In the genomic region with DNA sequence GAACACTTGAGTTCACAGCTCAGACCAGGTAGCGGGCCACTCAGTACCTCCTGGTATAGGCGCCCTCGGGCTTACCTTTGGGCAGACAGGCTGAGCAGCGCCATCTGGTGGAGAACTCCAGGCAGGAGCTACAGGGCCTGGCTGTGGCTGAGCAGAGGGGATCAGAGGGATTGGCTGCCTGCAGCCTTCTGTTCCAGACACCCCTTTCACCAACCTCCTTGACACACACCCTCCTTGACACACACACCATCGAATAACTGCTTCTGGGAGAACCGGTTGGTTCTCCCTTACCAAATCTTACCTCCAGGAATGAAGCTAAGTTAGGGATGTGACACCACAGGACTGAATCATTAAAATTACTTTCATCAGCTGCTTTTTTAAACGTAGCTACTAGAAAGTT, we compare ENCODE assay signal across 8 cellular contexts. TPM values are rescaled to one million over a fixed set of nuclear protein-coding genes. Genes with fewer than 3 reads are reported as not detected.
DNase-seq lines count a peak whose midpoint lies in the region; ATAC-seq and TF ChIP-seq lines count a peak whose summit lies in the region.

No MANE protein-coding gene starts in this region.

- DNase-seq in Daoy (ENCODE audit: low read depth) (peak; percentile 80), IMR-90 (peak; percentile 64), OCI-M1 (lab: John Stamatoyannopoulos, UW) (peak; percentile 83), activated T-cell treated with anti-CD3 and anti-CD28 coated beads for 24 hours (ENCODE audit: low read depth) (peak; percentile 81), epithelial cell of proximal tubule (ENCODE audit: low read depth) (no peak), myocyte (ENCODE audit: low read depth) (peak; percentile 66)
- DNase-seq in stimulated activated CD8-positive, alpha-beta memory T cell treated with anti-CD3 and anti-CD28 coated beads, Interleukin-7, amount 100 ng/mL, for 4 hours (ENCODE audit: low read depth in 2 of 2), result peak; percentile 70 to 76

- no peak overlapping the region for H2BK15ac ChIP-seq in IMR-90 (ENCODE audit: low read depth, low read length)

- POLR2A ChIA-PET in IMR-90 (lab: Charles Lee; ENCODE audit: unreplicated experiment), result interaction anchor here (0.5 to 0.7 kb wide), 2 partner anchors 29 to 454 kb away, joined by 6 to 7 read pairs; no protein-coding TSS in a partner anchor

- 0 out of 2 replicates have a peak, but pooled peaks cover under 1% of the 10 kb centered on the region for H3K9me3 ChIP-seq in IMR-90 (ENCODE audit: control insufficient read depth, insufficient read depth, low read length)

- H3K4ac ChIP-seq in IMR-90 (ENCODE audit: low read depth, low read length), result no peak overlapping the region

- H3K27me3 ChIP-seq in IMR-90 (ENCODE audit: control insufficient read depth, insufficient read depth, low read length), result peaks cover 64% of the 10 kb centered on the region

- no peak overlapping the region for H2BK20ac ChIP-seq in IMR-90 (ENCODE audit: low read depth, low read length)

- 17% methylated on average over 3 of the region's 7 CpGs; no CpG with 5 or more reads in 1 of the 2 experiments for WGBS in IMR-90 (ENCODE audit: extremely low coverage in 2 of 2, insufficient read length in 1 of 2), 2 experiments

- no peaks in the 10 kb centered on the region for H3K36me3 ChIP-seq in IMR-90 (ENCODE audit: control insufficient read depth, insufficient read depth, low read length)

- H3K4me2 ChIP-seq in IMR-90 (ENCODE audit: low read depth, low read length), result no peak overlapping the region

- ATAC-seq in IMR-90 (ENCODE audit: low read depth), result peak; percentile 97
- ATAC-seq in HG02840 (IDR thresholded peaks at IDR 0.05; ENCODE audit: low FRiP score, unreplicated experiment), result no peak

- H3K18ac ChIP-seq in IMR-90 (ENCODE audit: low read depth, low read length), result no peak overlapping the region

- H2BK5ac ChIP-seq in IMR-90 (ENCODE audit: low read depth, low read length, poor library complexity, severe bottlenecking), result no peak overlapping the region

- TF ChIP-seq POLR2A in IMR-90 (IDR thresholded peaks at IDR 0.05; ENCODE audit: low read depth, low read length), result no peak

- peak; percentile 71 for TF ChIP-seq RAD21 in IMR-90 (IDR thresholded peaks at IDR 0.05; ENCODE audit: low read length)

- no peak overlapping the region for H2BK120ac ChIP-seq in IMR-90 (ENCODE audit: low read depth, low read length)

- intact Hi-C loops in IMR-90 (cut with micrococcal nuclease), result loop anchor here (1.0 to 2.0 kb wide), 2 partner anchors 142 to 312 kb away; no protein-coding TSS in a partner anchor

- no peak overlapping the region for H2AK5ac ChIP-seq in IMR-90 (ENCODE audit: low read depth, low read length)

- no peak overlapping the region for H3K23ac ChIP-seq in IMR-90 (ENCODE audit: low read depth, low read length)

- H4K5ac ChIP-seq in IMR-90 (ENCODE audit: low read depth, low read length), result no peak overlapping the region

- peak; percentile 78 for TF ChIP-seq CTCF in IMR-90 (conservative IDR thresholded peaks at IDR 0.05; ENCODE audit: low read depth, low read length)
- TF ChIP-seq CTCF in epithelial cell of proximal tubule (conservative IDR thresholded peaks at IDR 0.05; ENCODE audit: low read depth, low read length), result peak; percentile 88

- CTCF ChIA-PET in IMR-90 (lab: Yijun Ruan, JAX), result interaction anchor here (0.5 to 2.2 kb wide), 10 partner anchors 8 to 397 kb away, joined by 3 to 20 read pairs (median 4); partner anchors contain the start of gene DHDDS

- H2AFZ ChIP-seq in IMR-90 (replicated peaks; ENCODE audit: low read length, poor library complexity), result no peak overlapping the region

- no peaks in the 10 kb centered on the region for H3K4me1 ChIP-seq in IMR-90 (ENCODE audit: control insufficient read depth, insufficient read depth, low read length)

- H2AK9ac ChIP-seq in IMR-90 (replicated peaks; ENCODE audit: low read depth, low read length, poor library complexity), result no peak overlapping the region

- H4K91ac ChIP-seq in IMR-90 (ENCODE audit: insufficient read depth, low read depth, low read length), result no peak overlapping the region

- no peak overlapping the region for H3K27ac ChIP-seq in IMR-90 (ENCODE audit: insufficient read depth, low read length)

- no peaks in the 10 kb centered on the region for H3K79me1 ChIP-seq in IMR-90 (ENCODE audit: low read depth in 1 of 2, low read length in 2 of 2)

- 0 out of 2 replicates have a peak, but pooled peaks cover 2% of the 10 kb centered on the region for H3K9me1 ChIP-seq in IMR-90 (ENCODE audit: insufficient read depth, low read length)

- H4K20me1 ChIP-seq in IMR-90 (ENCODE audit: insufficient read depth, low read length), result no peaks in the 10 kb centered on the region; the same call in 1 of the 2 replicates

- dilution Hi-C loops in IMR-90 (cut with HindIII; ENCODE audit: low sequenced_read_pairs, unreplicated experiment), result no loop called here

- H3K9ac ChIP-seq in IMR-90 (ENCODE audit: low read depth, low read length), result no peak overlapping the region

- no peak overlapping the region for H3K14ac ChIP-seq in IMR-90 (replicated peaks; ENCODE audit: low read depth, low read length)

- no TSS peak for BruUV-seq in IMR-90 (replicated peaks; lab: Mats Ljungman, UMichigan)

- H4K8ac ChIP-seq in IMR-90 (ENCODE audit: low read depth in 2 of 2, low read length in 2 of 2), result no peak overlapping the region

- H3K4me3 ChIP-seq in IMR-90 (ENCODE audit: insufficient read depth, low read depth, low read length) (no peak overlapping the region), epithelial cell of proximal tubule (ENCODE audit: low read depth, low read length) (no peak overlapping the region)

- H3K56ac ChIP-seq in IMR-90 (ENCODE audit: extremely low read depth, insufficient read depth, low read length), result no peak overlapping the region

- in situ Hi-C loops in IMR-90 (cut with MboI; ENCODE audit: low sequenced_read_pairs), result no loop called here

TF ChIP-seq in IMR-90, 13 proteins besides CTCF, POLR2A, EP300 and RAD21:
- TF ChIP-seq, protein P1, sequence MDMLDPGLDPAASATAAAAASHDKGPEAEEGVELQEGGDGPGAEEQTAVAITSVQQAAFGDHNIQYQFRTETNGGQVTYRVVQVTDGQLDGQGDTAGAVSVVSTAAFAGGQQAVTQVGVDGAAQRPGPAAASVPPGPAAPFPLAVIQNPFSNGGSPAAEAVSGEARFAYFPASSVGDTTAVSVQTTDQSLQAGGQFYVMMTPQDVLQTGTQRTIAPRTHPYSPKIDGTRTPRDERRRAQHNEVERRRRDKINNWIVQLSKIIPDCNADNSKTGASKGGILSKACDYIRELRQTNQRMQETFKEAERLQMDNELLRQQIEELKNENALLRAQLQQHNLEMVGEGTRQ (IDR thresholded peaks at IDR 0.05; ENCODE audit: low read depth, low read length), result no peak
- TF ChIP-seq SMC3 (IDR thresholded peaks at IDR 0.05; ENCODE audit: low read depth, low read length), result peak; percentile 77
- TF ChIP-seq RFX5 (IDR thresholded peaks at IDR 0.05; ENCODE audit: low read depth, low read length), result no peak
- no peak for TF ChIP-seq MAFK (IDR thresholded peaks at IDR 0.05; ENCODE audit: low read depth, low read length)
- TF ChIP-seq FOS (IDR thresholded peaks at IDR 0.05; ENCODE audit: low read depth, low read length), result no peak
- no peak for TF ChIP-seq MAZ (IDR thresholded peaks at IDR 0.05; ENCODE audit: borderline replicate concordance, low read depth, low read length)
- TF ChIP-seq BHLHE40 (IDR thresholded peaks at IDR 0.05; ENCODE audit: low read depth, low read length), result no peak
- TF ChIP-seq CEBPB (IDR thresholded peaks at IDR 0.05; ENCODE audit: low read depth, low read length), result no peak
- no peak for TF ChIP-seq ELK1 (IDR thresholded peaks at IDR 0.05; ENCODE audit: borderline replicate concordance, low read depth, low read length)

RNA-seq across cellular contexts. Expression of gene LIN28A, which starts 6.5 kb away (rescaled TPM):
- total RNA-seq in Daoy (2014; rRNA removed; shearing (Covaris generic)), result 0.86 TPM in 1 of 2 replicates, not detected in the other
- total RNA-seq in IMR-90 (2012; rRNA removed) (not detected in 2 replicates), epithelial cell of proximal tubule (not detected in 2 replicates), myocyte (not detected in 2 replicates)
- not detected in 2 replicates for polyA plus RNA-seq in IMR-90 (2012; rRNA removed)
- not detected in 2 replicates for polyA plus RNA-seq in IMR-90 (2012; cell fraction: cytosol; rRNA removed)
- not detected in 2 replicates for polyA plus RNA-seq in IMR-90 (2012; cell fraction: nucleus; rRNA removed; ENCODE audit: low replicate concordance)
- polyA plus RNA-seq in myocyte (2012), result not detected

RNA-seq across cellular contexts. Expression of gene DHDDS, which starts 15.0 kb away (rescaled TPM):
- 44.9 and 55.4 TPM in 2 replicates for total RNA-seq in Daoy (2014; rRNA removed; shearing (Covaris generic))
- total RNA-seq in IMR-90 (2012; rRNA removed) (66.7 and 67.7 TPM in 2 replicates), epithelial cell of proximal tubule (28.4 and 47.9 TPM in 2 replicates), myocyte (51.6 and 55.3 TPM in 2 replicates)
- 42.8 and 49.3 TPM in 2 replicates for polyA plus RNA-seq in IMR-90 (2012; rRNA removed)
- 25.0 and 31.1 TPM in 2 replicates for polyA plus RNA-seq in IMR-90 (2012; cell fraction: cytosol; rRNA removed)
- polyA plus RNA-seq in IMR-90 (2012; cell fraction: nucleus; rRNA removed; ENCODE audit: low replicate concordance), result 78.8 and 115 TPM in 2 replicates
- 53.4 TPM for polyA plus RNA-seq in myocyte (2012)

RNA-seq across cellular contexts. Expression of gene ZNF683, which starts 44.6 kb away (rescaled TPM):
- total RNA-seq in Daoy (2014; rRNA removed; shearing (Covaris generic)), result not detected in 2 replicates
- total RNA-seq in IMR-90 (2012; rRNA removed) (not detected in 2 replicates), epithelial cell of proximal tubule (not detected in 2 replicates), myocyte (not detected in 2 replicates)
- not detected in 2 replicates for polyA plus RNA-seq in IMR-90 (2012; rRNA removed)
- not detected in 2 replicates for polyA plus RNA-seq in IMR-90 (2012; cell fraction: cytosol; rRNA removed)
- polyA plus RNA-seq in IMR-90 (2012; cell fraction: nucleus; rRNA removed; ENCODE audit: low replicate concordance), result not detected in 2 replicates
- not detected for polyA plus RNA-seq in myocyte (2012)

RNA-seq across cellular contexts. Expression of gene HMGN2, which starts 55.1 kb away (rescaled TPM):
- 662 and 765 TPM in 2 replicates for total RNA-seq in Daoy (2014; rRNA removed; shearing (Covaris generic))
- 367 and 481 TPM in 2 replicates for total RNA-seq in IMR-90 (2012; rRNA removed)
- polyA plus RNA-seq in IMR-90 (2012; rRNA removed), result 460 and 505 TPM in 2 replicates
- 228 and 231 TPM in 2 replicates for polyA plus RNA-seq in IMR-90 (2012; cell fraction: cytosol; rRNA removed)
- polyA plus RNA-seq in IMR-90 (2012; cell fraction: nucleus; rRNA removed; ENCODE audit: low replicate concordance), result 76.8 and 308 TPM in 2 replicates
- total RNA-seq in epithelial cell of proximal tubule, result 479 and 768 TPM in 2 replicates
- 250 and 254 TPM in 2 replicates for total RNA-seq in myocyte
- 253 TPM for polyA plus RNA-seq in myocyte (2012)
